In genomic region chr15:100869151-100869999, GRCh38 we compare ENCODE assay signal across 10 cellular contexts. TPM values are rescaled to one million over a fixed set of nuclear protein-coding genes. Genes with fewer than 3 reads are reported as not detected.
DNase-seq lines count a peak whose midpoint lies in the region; ATAC-seq, FAIRE-seq and TF ChIP-seq lines count a peak whose summit lies in the region.
"Had no signal": no experiment of that assay in that cellular context is flagged by ENCODE, and none has a peak within 500 bp of the region (broad histone marks: within the 10 kb centered on the region; RNA-seq: fewer than 3 reads in every experiment).

No MANE protein-coding gene starts in this region.

- no peak overlapping the region for H3K4me3 ChIP-seq in BE2C (ENCODE audit: low read depth, low read length)
- no peak overlapping the region for H3K4me3 ChIP-seq in keratinocyte (ENCODE audit: control insufficient read depth in 2 of 3, extremely low read depth in 1 of 3, insufficient read depth in 2 of 3, low read depth in 1 of 3, low read length in 3 of 3)

- CTCF ChIA-PET in GM10248 (lab: Yijun Ruan, JAX) = interaction anchor here (1.9 kb wide), 1 partner anchor 242 kb away, joined by 4 read pairs; no protein-coding TSS in a partner anchor

- DNase-seq in BE2C = peak; percentile 48
- DNase-seq in T-helper 17 cell = no peak
- no peak for DNase-seq in keratinocyte (ENCODE audit: low read depth, low spot score)
- no peak for DNase-seq in NCI-H748 treated with DMSO at 0.1 percent for 48 hours (lab: John Stamatoyannopoulos, UW)
- no peak for DNase-seq in H4 (ENCODE audit: low spot score)
- DNase-seq in GM10248 (ENCODE audit: extremely low spot score) = no peak
- DNase-seq: activated gamma-delta T cell treated with Interleukin-2 at 50 U/mL for 16 hours had no signal

- H3K36me3 ChIP-seq in BE2C (no peaks in the 10 kb centered on the region), keratinocyte (ENCODE audit: control insufficient read depth in 2 of 2, extremely low read depth in 1 of 2, insufficient read depth in 2 of 2, low read length in 2 of 2) (no peaks in the 10 kb centered on the region)

- H3K27me3 ChIP-seq in BE2C (no peaks in the 10 kb centered on the region), keratinocyte (ENCODE audit: control insufficient read depth, extremely low read depth, insufficient read depth, low read length) (no peaks in the 10 kb centered on the region)

- FAIRE-seq in keratinocyte (lab: Jason Lieb, UNC) = no peak
- FAIRE-seq: GM18507 had no signal

- POLR2A ChIA-PET in GM10248 (lab: Yijun Ruan, JAX) = no interaction called here

- H3K9me3 ChIP-seq in BE2C (no peaks in the 10 kb centered on the region), T-helper 17 cell (ENCODE audit: control insufficient read depth, low read length, poor library complexity, severe bottlenecking) (no peaks in the 10 kb centered on the region), keratinocyte (ENCODE audit: control insufficient read depth, low read depth, low read length) (no peaks in the 10 kb centered on the region)

- H3K27ac ChIP-seq in keratinocyte (ENCODE audit: control insufficient read depth, insufficient read depth, low read length) = no peak overlapping the region

- TF ChIP-seq CTCF in BE2C (IDR thresholded peaks at IDR 0.05; ENCODE audit: low read depth, low read length) = peak; percentile 78
- TF ChIP-seq CTCF in GM12874 (IDR thresholded peaks at IDR 0.05; ENCODE audit: insufficient read depth, low read depth, low read length) = peak; percentile 43
- TF ChIP-seq CTCF in keratinocyte (optimal IDR thresholded peaks at IDR 0.05 in 1 of 3, IDR thresholded peaks at IDR 0.05 in 1 of 3, conservative IDR thresholded peaks at IDR 0.05 in 1 of 3; ENCODE audit: extremely low read depth in 1 of 3, insufficient read depth in 2 of 3, low read length in 3 of 3) = peak; percentile 33 to 58 (median 54)
- no peak for TF ChIP-seq CTCF in GM10248 (IDR thresholded peaks at IDR 0.05; ENCODE audit: control extremely low read depth, extremely low read depth, low read depth, missing control alignments)

- peak overlapping the region; percentile 7 for H3K4me3 Mint-ChIP-seq in T-helper 17 cell

- ATAC-seq in T-helper 17 cell (no peak), GM18505 (IDR thresholded peaks at IDR 0.05; ENCODE audit: unreplicated experiment) (no peak)

- no peak overlapping the region for H3K4me2 ChIP-seq in keratinocyte (ENCODE audit: control insufficient read depth, extremely low read depth, insufficient read depth, low read depth, low read length)

- H3K27me3 Mint-ChIP-seq in T-helper 17 cell = peaks cover 12% of the 10 kb centered on the region

- no peak overlapping the region for H2AFZ ChIP-seq in keratinocyte (ENCODE audit: control insufficient read depth, low read length)

- TF ChIP-seq POLR2A in GM18505 (IDR thresholded peaks at IDR 0.05; ENCODE audit: borderline replicate concordance, extremely low read depth, insufficient read depth, insufficient read length) = no peak

- H3K9me1 ChIP-seq in keratinocyte (ENCODE audit: control insufficient read depth, extremely low read depth, insufficient read depth, low read length) = no peaks in the 10 kb centered on the region

- no peaks in the 10 kb centered on the region for H3K4me1 Mint-ChIP-seq in T-helper 17 cell

- H3K4me1 ChIP-seq in BE2C = no peaks in the 10 kb centered on the region
- H3K4me1 ChIP-seq in keratinocyte (ENCODE audit: control insufficient read depth, extremely low read depth, insufficient read depth, low read length) = no peaks in the 10 kb centered on the region

- dilution Hi-C loops in keratinocyte (cut with MboI; ENCODE audit: extremely low pct_ligation_motif_present, low sequenced_read_pairs) = no loop called here

- H3K27ac Mint-ChIP-seq in T-helper 17 cell = no peak overlapping the region

- H3K79me2 ChIP-seq in keratinocyte (ENCODE audit: control insufficient read depth, insufficient read depth, low read length) = no peaks in the 10 kb centered on the region

- no peaks in the 10 kb centered on the region for H3K36me3 Mint-ChIP-seq in T-helper 17 cell (ENCODE audit: low read depth)

- no peak overlapping the region for H3K9ac ChIP-seq in keratinocyte (ENCODE audit: control insufficient read depth, extremely low read depth, insufficient read depth, low read length)

- no peaks in the 10 kb centered on the region for H4K20me1 ChIP-seq in keratinocyte (ENCODE audit: control insufficient read depth, extremely low read depth, insufficient read depth, low read length)

RNA-seq across cellular contexts. Expression of gene ALDH1A3, which starts 10.3 kb away (rescaled TPM):
- polyA plus RNA-seq in BE2C (2012; ENCODE audit: insufficient read depth, insufficient read length, low read depth) = not detected
- total RNA-seq in T-helper 17 cell = not detected
- polyA plus RNA-seq in keratinocyte = 85.0 to 356 TPM (median 218 TPM) in 3 replicates
- 76.2 TPM for polyA plus RNA-seq in keratinocyte (2011; ENCODE audit: low read depth)
- 182 and 321 TPM in 2 replicates for polyA plus RNA-seq in keratinocyte (2011; cell fraction: cytosol; rRNA removed)
- polyA plus RNA-seq in keratinocyte (2011; cell fraction: nucleus; rRNA removed) = 223 and 318 TPM in 2 replicates
- polyA plus RNA-seq in keratinocyte (2012; ENCODE audit: low replicate concordance) = 115 and 381 TPM in 2 replicates
- 61.5 to 175 TPM (median 135 TPM) in 3 replicates for polyA minus RNA-seq in keratinocyte
- polyA minus RNA-seq in keratinocyte (2011; cell fraction: cytosol; rRNA and poly(A)+ RNA removed) = 406 TPM
- 256 and 283 TPM in 2 replicates for polyA minus RNA-seq in keratinocyte (2011; cell fraction: nucleus; rRNA and poly(A)+ RNA removed)
- total RNA-seq in H4 (2014; rRNA removed; shearing (Covaris generic)) = 54.3 and 57.9 TPM in 2 replicates

RNA-seq across cellular contexts. Expression of gene LRRK1, which starts 49.8 kb away (rescaled TPM):
- 0.09 TPM for polyA plus RNA-seq in BE2C (2012; ENCODE audit: insufficient read depth, insufficient read length, low read depth)
- total RNA-seq in T-helper 17 cell = 1 to 10 TPM; 1.5 to 2.1 TPM
- polyA plus RNA-seq in keratinocyte = 5.9 to 8.4 TPM (median 6.2 TPM) in 3 replicates
- polyA plus RNA-seq in keratinocyte (2011; ENCODE audit: low read depth) = 2.5 TPM
- polyA plus RNA-seq in keratinocyte (2011; cell fraction: cytosol; rRNA removed) = 4.6 and 5.6 TPM in 2 replicates
- polyA plus RNA-seq in keratinocyte (2011; cell fraction: nucleus; rRNA removed) = 17.7 and 21.7 TPM in 2 replicates
- 4.5 and 10.2 TPM in 2 replicates for polyA plus RNA-seq in keratinocyte (2012; ENCODE audit: low replicate concordance)
- polyA minus RNA-seq in keratinocyte = 8.6 to 22.4 TPM (median 12.6 TPM) in 3 replicates
- 17.8 TPM for polyA minus RNA-seq in keratinocyte (2011; cell fraction: cytosol; rRNA and poly(A)+ RNA removed)
- 19.8 and 20.6 TPM in 2 replicates for polyA minus RNA-seq in keratinocyte (2011; cell fraction: nucleus; rRNA and poly(A)+ RNA removed)
- 1.4 and 2.9 TPM in 2 replicates for total RNA-seq in H4 (2014; rRNA removed; shearing (Covaris generic))

Comparison
In these comparisons a context has a peak if more than half of its experiments do, and no peak if none do; other contexts are left out.
1. RNA of gene ALDH1A3, which starts 10.3 kb away (total RNA-seq): 54.3 to 57.9 TPM in H4; not detected in T-helper 17 cell; every median in the first group is over 10 times any median in the second.